In genomic region chr2:171711351-171711750, GRCh38 we compare ENCODE assay signal across 22 cellular contexts. TPM values are rescaled to one million over a fixed set of nuclear protein-coding genes. Genes with fewer than 3 reads are reported as not detected.
A peak's percentile ranks its signal among the peaks of the same experiment; 100 is the strongest.
DNase-seq lines count a peak whose midpoint lies in the region; ATAC-seq and TF ChIP-seq lines count a peak whose summit lies in the region.
"Had no signal": no experiment of that assay in that cellular context is flagged by ENCODE, and none has a peak within 500 bp of the region (broad histone marks: within the 10 kb centered on the region; RNA-seq: fewer than 3 reads in every experiment).

No MANE protein-coding gene starts in this region.

- CTCF ChIA-PET in mammary epithelial cell (lab: Charles Lee; ENCODE audit: low non-redundant PET) = no interaction called here
- CTCF ChIA-PET in activated CD4-positive, alpha-beta T cell treated with anti-CD3 and anti-CD28 coated beads for 36 hours (lab: Charles Lee) = interaction anchor here (1.1 kb wide), 1 partner anchor 399 kb away, joined by 3 read pairs; no protein-coding TSS in a partner anchor

- in situ Hi-C loops in mammary epithelial cell (cut with MboI; ENCODE audit: low sequenced_read_pairs in 2 of 2) = loop anchor here in 1 of 2 donors (25.0 kb wide), 1 partner anchor 751 kb away; no protein-coding TSS in a partner anchor
- in situ Hi-C loops in brain microvascular endothelial cell (cut with HindIII; ENCODE audit: low pct_ligation_motif_present, low sequenced_read_pairs) = no loop called here

- intact Hi-C loops in mammary epithelial cell (cut with micrococcal nuclease) (no loop called here), breast epithelium (cut with DNase I; ENCODE audit: low total_unique reads) (no loop called here)
- intact Hi-C loops in activated CD4-positive, alpha-beta T cell treated with anti-CD3 and anti-CD28 coated beads for 36 hours (cut with DNase I, micrococcal nuclease) = no loop called here

- H3K27me3 Mint-ChIP-seq in activated CD4-positive, alpha-beta T cell treated with anti-CD3 and anti-CD28 coated beads for 36 hours = no peaks in the 10 kb centered on the region

- H3K4me3 Mint-ChIP-seq in activated CD4-positive, alpha-beta T cell treated with anti-CD3 and anti-CD28 coated beads for 36 hours = no peak overlapping the region
- H3K4me3 Mint-ChIP-seq: activated CD8-positive, alpha-beta T cell treated with anti-CD3 and anti-CD28 coated beads, Interleukin-2, amount 10 ng/mL, durations not matched to agents 7 days and 5 days; activated naive CD4-positive, alpha-beta T cell treated with anti-CD3 and anti-CD28 coated beads for 36 hours; activated T-cell treated with anti-CD3 and anti-CD28 coated beads, Interleukin-2, amount 50 U/mL, for 4 hours; WTC11 had no signal

- no peak overlapping the region for H2AFZ ChIP-seq in mammary epithelial cell (ENCODE audit: low read depth, low read length)
- H2AFZ ChIP-seq: hepatocyte had no signal

- H3K9me3 ChIP-seq in mammary epithelial cell (replicated peaks; ENCODE audit: insufficient read depth, low read length) (no peaks in the 10 kb centered on the region), breast epithelium (no peaks in the 10 kb centered on the region)
- H3K9me3 ChIP-seq: neutrophil, upper lobe of left lung had no signal

- POLR2A ChIA-PET in activated CD4-positive, alpha-beta T cell treated with anti-CD3 and anti-CD28 coated beads for 36 hours (lab: Charles Lee) = no interaction called here

- no peak overlapping the region for H3K4me3 ChIP-seq in mammary epithelial cell (replicated peaks in 1 of 3; ENCODE audit: insufficient read depth in 1 of 3, low read depth in 2 of 3, low read length in 3 of 3)
- H3K4me3 ChIP-seq in breast epithelium = no peak overlapping the region
- H3K4me3 ChIP-seq in brain microvascular endothelial cell (ENCODE audit: low read depth, low read length) = no peak overlapping the region
- H3K4me3 ChIP-seq: hepatocyte, upper lobe of left lung had no signal

- peaks cover 19% of the 10 kb centered on the region for H3K4me1 ChIP-seq in mammary epithelial cell (ENCODE audit: insufficient read depth, low read length)
- no peaks in the 10 kb centered on the region for H3K4me1 ChIP-seq in breast epithelium

- H3K9me3 Mint-ChIP-seq in activated CD4-positive, alpha-beta T cell treated with anti-CD3 and anti-CD28 coated beads for 36 hours (ENCODE audit: low read depth) = no peaks in the 10 kb centered on the region
- H3K9me3 Mint-ChIP-seq: activated naive CD4-positive, alpha-beta T cell treated with anti-CD3 and anti-CD28 coated beads for 36 hours; activated T-cell treated with anti-CD3 and anti-CD28 coated beads, Interleukin-2, amount 50 U/mL, for 4 hours; WTC11 had no signal

- no peaks in the 10 kb centered on the region for H4K20me1 ChIP-seq in mammary epithelial cell (ENCODE audit: insufficient read depth, low read length)

- DNase-seq in mammary epithelial cell (no peak), breast epithelium (ENCODE audit: low spot score in 2 of 2) (no peak), brain microvascular endothelial cell (no peak), foreskin melanocyte (peak; percentile 33), SIG-M5 treated with dmso at 0.1 percent for 504 hours (lab: John Stamatoyannopoulos, UW; ENCODE audit: unreplicated experiment) (no peak)
- DNase-seq in activated CD4-positive, alpha-beta T cell treated with anti-CD3 and anti-CD28 coated beads for 36 hours = no peak
- DNase-seq: activated CD8-positive, alpha-beta T cell treated with anti-CD3 and anti-CD28 coated beads, Interleukin-2, amount 10 ng/mL, durations not matched to agents 7 days and 5 days; activated naive CD4-positive, alpha-beta T cell treated with anti-CD3 and anti-CD28 coated beads for 36 hours; activated T-cell treated with anti-CD3 and anti-CD28 coated beads, Interleukin-2, amount 50 U/mL, for 4 hours; aorta; NCI-H146; NCI-H526 treated with DMSO at 0.1 percent for 48 hours; SHP77 treated with DMSO at 0.1 percent for 48 hours; stimulated activated CD4-positive, alpha-beta T cell treated with anti-CD3 and anti-CD28 coated beads, Interleukin-4, amount 100 ng/mL, for 4 hours; T-helper 2 cell; upper lobe of left lung had no signal

- dilution Hi-C loops in mammary epithelial cell (cut with HindIII; ENCODE audit: low sequenced_read_pairs) = no loop called here

- no peaks in the 10 kb centered on the region for H3K27me3 ChIP-seq in mammary epithelial cell (ENCODE audit: insufficient read depth, low read length)
- no peaks in the 10 kb centered on the region for H3K27me3 ChIP-seq in breast epithelium
- no peaks in the 10 kb centered on the region for H3K27me3 ChIP-seq in brain microvascular endothelial cell (replicated peaks)
- H3K27me3 ChIP-seq: hepatocyte, neutrophil, upper lobe of left lung had no signal

- TF ChIP-seq CTCF in mammary epithelial cell (conservative IDR thresholded peaks at IDR 0.05 in 1 of 2, IDR thresholded peaks at IDR 0.05 in 1 of 2; ENCODE audit: extremely low read depth in 1 of 2, insufficient read depth in 1 of 2, low read depth in 1 of 2, low read length in 2 of 2) (no peak), breast epithelium (IDR thresholded peaks at IDR 0.05) (no peak), brain microvascular endothelial cell (IDR thresholded peaks at IDR 0.05; ENCODE audit: low read depth, low read length, missing control alignments) (no peak)

- no peak overlapping the region for H3K27ac Mint-ChIP-seq in activated CD4-positive, alpha-beta T cell treated with anti-CD3 and anti-CD28 coated beads for 36 hours
- H3K27ac Mint-ChIP-seq: activated CD8-positive, alpha-beta T cell treated with anti-CD3 and anti-CD28 coated beads, Interleukin-2, amount 10 ng/mL, durations not matched to agents 7 days and 5 days; activated naive CD4-positive, alpha-beta T cell treated with anti-CD3 and anti-CD28 coated beads for 36 hours; WTC11 had no signal

- H3K9ac ChIP-seq in mammary epithelial cell (ENCODE audit: insufficient read depth, low read length) = no peak overlapping the region

- H3K4me2 ChIP-seq in mammary epithelial cell (ENCODE audit: insufficient read depth, low read depth, low read length) = no peak overlapping the region
- H3K4me2 ChIP-seq: hepatocyte had no signal

- no peak for ATAC-seq in activated CD4-positive, alpha-beta T cell treated with anti-CD3 and anti-CD28 coated beads for 36 hours
- no peak for ATAC-seq in GM21526 (IDR thresholded peaks at IDR 0.05; ENCODE audit: low FRiP score, unreplicated experiment)
- no peak for ATAC-seq in HG02759 (IDR thresholded peaks at IDR 0.05; ENCODE audit: unreplicated experiment)
- ATAC-seq: activated CD8-positive, alpha-beta T cell treated with anti-CD3 and anti-CD28 coated beads, Interleukin-2, amount 10 ng/mL, durations not matched to agents 7 days and 5 days; activated T-cell treated with anti-CD3 and anti-CD28 coated beads, Interleukin-2, amount 50 U/mL, for 4 hours; WTC11 had no signal

- H3K79me2 ChIP-seq in mammary epithelial cell (ENCODE audit: insufficient read depth, low read length) = peaks cover 55% of the 10 kb centered on the region

- peak overlapping the region; percentile 64 for H3K27ac ChIP-seq in mammary epithelial cell (ENCODE audit: insufficient read depth, low read depth, low read length)
- no peak overlapping the region for H3K27ac ChIP-seq in breast epithelium
- H3K27ac ChIP-seq in brain microvascular endothelial cell = peak overlapping the region; percentile 81
- H3K27ac ChIP-seq: 22Rv1, hepatocyte, neutrophil, upper lobe of left lung had no signal

- no TSS peak for BruUV-seq in mammary epithelial cell (replicated peaks; lab: Mats Ljungman, UMichigan)

- H3K4me1 Mint-ChIP-seq in activated CD4-positive, alpha-beta T cell treated with anti-CD3 and anti-CD28 coated beads for 36 hours = peaks cover 8% of the 10 kb centered on the region
- H3K4me1 Mint-ChIP-seq: WTC11 had no signal

- no peak for TF ChIP-seq POLR2A in breast epithelium (IDR thresholded peaks at IDR 0.05)

- H3K36me3 ChIP-seq in mammary epithelial cell (ENCODE audit: insufficient read depth, low read length) = peaks cover 9% of the 10 kb centered on the region
- no peaks in the 10 kb centered on the region for H3K36me3 ChIP-seq in breast epithelium
- H3K36me3 ChIP-seq in brain microvascular endothelial cell (replicated peaks) = peaks cover 1% of the 10 kb centered on the region

- peaks cover 14% of the 10 kb centered on the region for H3K36me3 Mint-ChIP-seq in activated CD4-positive, alpha-beta T cell treated with anti-CD3 and anti-CD28 coated beads for 36 hours (ENCODE audit: low read depth)
- H3K36me3 Mint-ChIP-seq: WTC11 had no signal

RNA-seq across cellular contexts. Expression of gene DYNC1I2, which starts 24.1 kb away (rescaled TPM):
- total RNA-seq in mammary epithelial cell = 100 to 1,000 TPM in 1 of 2 donors, 10 to 100 TPM in 1; 97.4 to 119 TPM
- polyA plus RNA-seq in mammary epithelial cell = 124 TPM
- 133 TPM for polyA minus RNA-seq in mammary epithelial cell
- total RNA-seq in breast epithelium = 100 to 1,000 TPM in 2 of 3 donors, 10 to 100 TPM in 1; 98.9 to 126 (median 125) TPM
- 10 to 100 TPM; 46.2 to 51.1 TPM for total RNA-seq in activated CD4-positive, alpha-beta T cell treated with anti-CD3 and anti-CD28 coated beads for 36 hours

Comparison
In these comparisons a context has a peak if more than half of its experiments do, and no peak if none do; other contexts are left out.
1. H3K27ac ChIP-seq: peak in mammary epithelial cell (single experiment) and brain microvascular endothelial cell (single experiment); none in breast epithelium (0 of 2).